In the genomic region with DNA sequence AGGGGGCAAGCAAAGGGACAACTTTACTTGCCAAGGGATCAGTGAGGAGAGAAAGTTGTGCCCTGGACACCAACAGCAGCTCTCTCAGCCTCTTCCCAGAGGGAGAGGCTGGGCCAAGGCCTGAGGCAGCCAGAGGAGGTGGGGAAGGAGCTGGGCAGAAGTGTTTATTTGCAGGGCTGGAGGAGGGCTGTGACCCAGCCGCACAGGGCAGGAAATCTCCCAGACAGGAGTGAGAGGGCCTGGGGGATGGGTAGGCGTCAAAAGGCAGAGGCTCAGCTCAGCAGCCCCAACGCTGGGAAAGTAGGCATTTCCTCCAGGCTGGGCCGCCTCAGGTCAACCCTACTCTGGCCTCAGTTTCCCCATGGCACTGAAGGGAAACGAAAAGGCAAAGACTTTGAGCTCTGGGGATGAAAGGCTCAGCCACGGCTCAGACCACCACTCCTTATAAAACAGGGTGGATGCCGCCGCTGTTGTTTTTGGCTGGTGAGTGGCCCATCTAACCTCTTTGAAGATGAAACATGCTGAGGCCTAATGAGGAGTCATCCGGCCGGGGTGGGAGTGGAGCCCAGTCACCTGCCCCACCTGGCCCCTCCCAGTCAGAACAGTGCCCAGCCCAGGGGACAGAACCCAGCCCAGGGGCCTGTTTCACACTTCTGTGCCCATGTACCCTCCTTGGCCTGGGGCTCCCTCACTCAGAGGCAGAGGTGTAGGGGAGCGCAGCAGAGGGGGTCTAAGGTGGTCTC, we compare ENCODE assay signal across 11 cellular contexts. TPM values are rescaled to one million over a fixed set of nuclear protein-coding genes. Genes with fewer than 3 reads are reported as not detected.
A peak's percentile ranks its signal among the peaks of the same experiment; 100 is the strongest.
DNase-seq lines count a peak whose midpoint lies in the region; ATAC-seq and TF ChIP-seq lines count a peak whose summit lies in the region.
"Had no signal": no experiment of that assay in that cellular context is flagged by ENCODE, and none has a peak within 500 bp of the region (broad histone marks: within the 10 kb centered on the region; RNA-seq: fewer than 3 reads in every experiment).

No MANE protein-coding gene starts in this region.

- 67 to 76% (median 75%) methylated on average over 11 of the region's 11 CpGs for WGBS in heart left ventricle, 4 donors
- 69% methylated on average over 11 of the region's 11 CpGs; no CpG with 5 or more reads in 1 of the 2 donors for WGBS in transverse colon (ENCODE audit: low coverage in 1 of 2), 2 donors

- in situ Hi-C loops in transverse colon (cut with MboI; ENCODE audit: low pct_ligation_motif_present in 1 of 4, low pct_unique_long_range_greater_than_20kb in 1 of 4, low sequenced_read_pairs in 3 of 4), result no loop called here

- H3K36me3 ChIP-seq in heart left ventricle (no peaks in the 10 kb centered on the region), left ventricle myocardium inferior (no peaks in the 10 kb centered on the region), transverse colon (no peaks in the 10 kb centered on the region)
- H3K36me3 ChIP-seq: adrenal gland had no signal

- H3K27ac ChIP-seq in heart left ventricle (peak overlapping the region in 4 of 12 donors; percentile 24 to 62 (median 32)), left ventricle myocardium inferior (replicated peaks) (no peak overlapping the region), transverse colon (peak overlapping the region; percentile 5 to 62 (median 52))
- H3K27ac ChIP-seq: adrenal gland, SK-N-MC had no signal

- DNase-seq in heart left ventricle, result peak in 2 of 5 donors; percentile 49 to 60
- no peak for DNase-seq in left ventricle myocardium inferior
- peak; percentile 61 for DNase-seq in activated naive CD4-positive, alpha-beta T cell treated with anti-CD3 and anti-CD28 coated beads, Interleukin-2, amount 10 ng/mL, durations not matched to agents 7 days and 5 days
- peak; percentile 30 for DNase-seq in kidney tubule cell (ENCODE audit: low spot score)
- DNase-seq in transverse colon, result no peak
- no peak for DNase-seq in HUDEP-2 (lab: John Stamatoyannopoulos, UW; ENCODE audit: unreplicated experiment in 76 of 76)

- H3K27me3 ChIP-seq in heart left ventricle, result no peaks in the 10 kb centered on the region
- no peaks in the 10 kb centered on the region for H3K27me3 ChIP-seq in left ventricle myocardium inferior (ENCODE audit: low read depth)
- H3K27me3 ChIP-seq in transverse colon, result no peaks in the 10 kb centered on the region
- H3K27me3 ChIP-seq: adrenal gland had no signal

- TF ChIP-seq EP300 in transverse colon (IDR thresholded peaks at IDR 0.05; ENCODE audit: low read depth), result no peak

- TF ChIP-seq POLR2A in heart left ventricle (IDR thresholded peaks at IDR 0.05) (no peak), transverse colon (IDR thresholded peaks at IDR 0.05) (no peak)

- peaks cover 62% of the 10 kb centered on the region for H3K4me1 Mint-ChIP-seq in activated naive CD4-positive, alpha-beta T cell treated with anti-CD3 and anti-CD28 coated beads, Interleukin-2, amount 10 ng/mL, durations not matched to agents 7 days and 5 days

- H3K36me3 Mint-ChIP-seq in activated naive CD4-positive, alpha-beta T cell treated with anti-CD3 and anti-CD28 coated beads, Interleukin-2, amount 10 ng/mL, durations not matched to agents 7 days and 5 days, result no peaks in the 10 kb centered on the region

- ATAC-seq in heart left ventricle (peak in 3 of 4 donors; percentile 33 to 73 (median 69)), GM18517 (IDR thresholded peaks at IDR 0.05; ENCODE audit: unreplicated experiment) (no peak), GM18907 (IDR thresholded peaks at IDR 0.05; ENCODE audit: unreplicated experiment) (no peak)

- TF ChIP-seq CTCF in heart left ventricle (IDR thresholded peaks at IDR 0.05), result no peak
- no peak for TF ChIP-seq CTCF in left ventricle myocardium inferior (IDR thresholded peaks at IDR 0.05; ENCODE audit: borderline replicate concordance)
- no peak for TF ChIP-seq CTCF in transverse colon (IDR thresholded peaks at IDR 0.05)

- H3K27me3 Mint-ChIP-seq in activated naive CD4-positive, alpha-beta T cell treated with anti-CD3 and anti-CD28 coated beads, Interleukin-2, amount 10 ng/mL, durations not matched to agents 7 days and 5 days, result peaks cover 10% of the 10 kb centered on the region

- H3K9me3 ChIP-seq in heart left ventricle (no peaks in the 10 kb centered on the region), left ventricle myocardium inferior (replicated peaks) (no peaks in the 10 kb centered on the region), transverse colon (no peaks in the 10 kb centered on the region)
- H3K9me3 ChIP-seq: adrenal gland had no signal

- CTCF ChIA-PET in activated naive CD4-positive, alpha-beta T cell treated with anti-CD3 and anti-CD28 coated beads, Interleukin-2, amount 10 ng/mL, durations not matched to agents 7 days and 5 days (lab: Charles Lee), result interaction anchor here (1.3 to 2.2 kb wide), 2 partner anchors 21 to 58 kb away, joined by 4 to 5 read pairs; no protein-coding TSS in a partner anchor

- no peak overlapping the region for H3K4me3 ChIP-seq in heart left ventricle
- H3K4me3 ChIP-seq in left ventricle myocardium inferior, result no peak overlapping the region
- no peak overlapping the region for H3K4me3 ChIP-seq in transverse colon
- H3K4me3 ChIP-seq: adrenal gland, SK-N-MC, skin epidermis had no signal

- H3K4me3 Mint-ChIP-seq in activated naive CD4-positive, alpha-beta T cell treated with anti-CD3 and anti-CD28 coated beads, Interleukin-2, amount 10 ng/mL, durations not matched to agents 7 days and 5 days, result no peak overlapping the region

- no peaks in the 10 kb centered on the region for H3K9me3 Mint-ChIP-seq in activated naive CD4-positive, alpha-beta T cell treated with anti-CD3 and anti-CD28 coated beads, Interleukin-2, amount 10 ng/mL, durations not matched to agents 7 days and 5 days

- H3K4me1 ChIP-seq in heart left ventricle (peaks cover 0 to 56% (median 38%) of the 10 kb centered on the region in 12 donors), left ventricle myocardium inferior (peaks cover 50% of the 10 kb centered on the region), transverse colon (peaks cover 42 to 66% (median 48%) of the 10 kb centered on the region in 4 donors)

- peak overlapping the region; percentile 63 for H3K27ac Mint-ChIP-seq in activated naive CD4-positive, alpha-beta T cell treated with anti-CD3 and anti-CD28 coated beads, Interleukin-2, amount 10 ng/mL, durations not matched to agents 7 days and 5 days

- intact Hi-C loops in heart left ventricle (cut with DNase I), result no loop called here
- intact Hi-C loops in left ventricle myocardium inferior (cut with micrococcal nuclease), result no loop called here
- intact Hi-C loops in transverse colon (cut with DNase I; ENCODE audit: low total_unique reads), result no loop called here

RNA-seq across cellular contexts. Expression of gene SEMA4C, which starts 21.9 kb away (rescaled TPM):
- total RNA-seq in heart left ventricle (10 to 100 TPM; 15.6 to 29.6 (median 22.0) TPM), left ventricle myocardium inferior (16.6 TPM), transverse colon (10 to 100 TPM in 3 of 4 donors, 1 to 10 TPM in 1; 3.6 to 23.9 (median 17.4) TPM)
- 10 to 100 TPM; 11.7 to 17.0 TPM for polyA plus RNA-seq in heart left ventricle

RNA-seq across cellular contexts. Expression of gene ANKRD39, which starts 33.9 kb away (rescaled TPM):
- 10 to 100 TPM; 13.3 to 18.4 (median 16.8) TPM for total RNA-seq in heart left ventricle
- polyA plus RNA-seq in heart left ventricle, result 10 to 100 TPM; 18.3 to 33.4 TPM
- 14.3 TPM for total RNA-seq in left ventricle myocardium inferior
- 10 to 100 TPM in 3 of 4 donors, 1 to 10 TPM in 1; 9.7 to 55.3 (median 12.7) TPM for total RNA-seq in transverse colon

RNA-seq across cellular contexts. Expression of gene ANKRD23, which starts 47.9 kb away (rescaled TPM):
- total RNA-seq in heart left ventricle (10 to 100 TPM in 2 of 9 donors, 1 to 10 TPM in 7; 2.3 to 23.6 (median 7.9) TPM), left ventricle myocardium inferior (14.4 TPM), transverse colon (10 to 100 TPM in 1 of 4 donors, 1 to 10 TPM in 3; 4.1 to 22.7 (median 7.0) TPM)
- polyA plus RNA-seq in heart left ventricle, result 10 to 100 TPM in 1 of 2 donors, under 1 TPM in 1; 0.96 to 26.7 TPM

Comparison
In these comparisons a context has a peak if more than half of its experiments do, and no peak if none do; other contexts are left out.
1. ATAC-seq: peak in heart left ventricle (3 of 4); none in GM18517 (single experiment) and GM18907 (single experiment).
2. DNase-seq: peak in activated naive CD4-positive, alpha-beta T cell treated with anti-CD3 and anti-CD28 coated beads, Interleukin-2, amount 10 ng/mL, durations not matched to agents 7 days and 5 days (single experiment) and kidney tubule cell (single experiment); none in left ventricle myocardium inferior (single experiment), transverse colon (single experiment) and HUDEP-2 (0 of 76).